In the genomic region with DNA sequence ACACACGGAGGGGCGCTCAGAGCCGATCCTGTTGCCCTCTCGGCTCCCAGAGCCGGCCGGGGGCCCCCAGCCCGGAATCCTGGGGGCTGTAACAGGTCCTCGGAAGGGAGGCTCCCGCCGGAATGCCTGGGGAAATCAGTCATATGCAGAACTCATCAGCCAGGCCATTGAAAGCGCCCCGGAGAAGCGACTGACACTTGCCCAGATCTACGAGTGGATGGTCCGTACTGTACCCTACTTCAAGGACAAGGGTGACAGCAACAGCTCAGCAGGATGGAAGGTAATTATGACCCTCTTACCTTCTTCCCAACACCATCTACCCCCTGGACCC, we compare ENCODE assay signal across 8 cellular contexts. TPM values are rescaled to one million over a fixed set of nuclear protein-coding genes. Genes with fewer than 3 reads are reported as not detected.
DNase-seq lines count a peak whose midpoint lies in the region; ATAC-seq and TF ChIP-seq lines count a peak whose summit lies in the region.

No MANE protein-coding gene starts in this region.

- 2 to 3% methylated on average over 15 of the region's 15 CpGs for WGBS in heart right ventricle, 2 donors

- in situ Hi-C loops in gastrocnemius medialis (cut with MboI; ENCODE audit: low sequenced_read_pairs in 4 of 4) = no loop called here

- no peak for DNase-seq in GM12865 (ENCODE audit: low read depth)
- no peak for DNase-seq in heart right ventricle
- no peak for DNase-seq in gastrocnemius medialis
- no peak for DNase-seq in dedifferentiated amniotic fluid mesenchymal stem cell (ENCODE audit: extremely low spot score)
- DNase-seq in omental fat pad (ENCODE audit: low spot score) = no peak
- DNase-seq in NCI-H226 = no peak

- intact Hi-C loops in heart right ventricle (cut with DNase I) (loop anchor here in 2 of 10 donors (5.0 kb wide), 2 partner anchors 36 to 86 kb away; no protein-coding TSS in a partner anchor), gastrocnemius medialis (cut with DNase I; ENCODE audit: low total_unique reads) (loop anchor here (1.0 kb wide), 1 partner anchor 22 kb away; the partner anchor contains the start of gene MED12)

- H3K4me1 ChIP-seq in heart right ventricle = peaks cover 0 to 20% (median 9%) of the 10 kb centered on the region in 9 donors
- peaks cover 9% of the 10 kb centered on the region in 2 donors for H3K4me1 ChIP-seq in gastrocnemius medialis

- no peak for TF ChIP-seq CTCF in GM12865 (IDR thresholded peaks at IDR 0.05; ENCODE audit: insufficient read depth, low read depth, low read length, missing control alignments)
- TF ChIP-seq CTCF in VCaP (conservative IDR thresholded peaks at IDR 0.05) = no peak
- no peak for TF ChIP-seq CTCF in heart right ventricle (IDR thresholded peaks at IDR 0.05)
- no peak for TF ChIP-seq CTCF in gastrocnemius medialis (IDR thresholded peaks at IDR 0.05 in 4 of 5, conservative IDR thresholded peaks at IDR 0.05 in 1 of 5)
- no peak for TF ChIP-seq CTCF in omental fat pad (IDR thresholded peaks at IDR 0.05)

- H3K4me3 ChIP-seq in GM12865 (ENCODE audit: low read depth, low read length) (peak overlapping the region; percentile 81), heart right ventricle (peak overlapping the region; percentile 41 to 67 (median 62)), gastrocnemius medialis (peak overlapping the region; percentile 62 to 71 (median 66))

- H3K9me3 ChIP-seq in heart right ventricle (no peaks in the 10 kb centered on the region), gastrocnemius medialis (no peaks in the 10 kb centered on the region)

- TF ChIP-seq POLR2A in gastrocnemius medialis (IDR thresholded peaks at IDR 0.05) = no peak

- H3K27me3 ChIP-seq in heart right ventricle (peaks cover 0 to 33% (median 0%) of the 10 kb centered on the region in 7 donors), gastrocnemius medialis (no peaks in the 10 kb centered on the region)

- H3K27ac ChIP-seq in VCaP (peak overlapping the region; percentile 51; the same call in 1 of the 2 replicates), heart right ventricle (peak overlapping the region in 9 of 10 donors; percentile 6 to 77 (median 48)), gastrocnemius medialis (peak overlapping the region; percentile 74 to 87 (median 84))

- peaks cover 0 to 4% (median 0%) of the 10 kb centered on the region in 9 donors for H3K36me3 ChIP-seq in heart right ventricle
- H3K36me3 ChIP-seq in gastrocnemius medialis = no peaks in the 10 kb centered on the region

- ATAC-seq in heart right ventricle = peak in 4 of 8 donors; percentile 8 to 30 (median 18)
- no peak for ATAC-seq in gastrocnemius medialis
- ATAC-seq in omental fat pad (ENCODE audit: low FRiP score) = no peak
- ATAC-seq in GM18868 (IDR thresholded peaks at IDR 0.05; ENCODE audit: unreplicated experiment) = no peak

RNA-seq across cellular contexts. Expression of gene FOXO4, which starts 1.0 kb away (rescaled TPM):
- total RNA-seq in heart right ventricle = 10 to 100 TPM; 29.5 to 67.8 (median 37.5) TPM
- 10 to 100 TPM; 12.2 to 21.5 TPM for polyA plus RNA-seq in heart right ventricle
- total RNA-seq in gastrocnemius medialis = 10 to 100 TPM; 35.2 to 48.0 (median 41.8) TPM
- total RNA-seq in omental fat pad = 10 to 100 TPM; 13.8 to 23.8 (median 20.1) TPM

RNA-seq across cellular contexts. Expression of gene CXorf65, which starts 9.9 kb away (rescaled TPM):
- total RNA-seq in heart right ventricle = not detected
- not detected for polyA plus RNA-seq in heart right ventricle
- not detected for total RNA-seq in gastrocnemius medialis
- not detected for total RNA-seq in omental fat pad

RNA-seq across cellular contexts. Expression of gene IL2RG, which starts 14.7 kb away (rescaled TPM):
- 10 to 100 TPM in 1 of 10 donors, 1 to 10 TPM in 6, under 1 TPM in 3; 0.57 to 15.3 (median 2.0) TPM for total RNA-seq in heart right ventricle
- 1 to 10 TPM; 1.3 to 1.7 TPM for polyA plus RNA-seq in heart right ventricle
- 1 to 10 TPM in 2 of 4 donors, under 1 TPM in 1, not detected in 1; 0.78 to 3.6 (median 1.3) TPM for total RNA-seq in gastrocnemius medialis
- total RNA-seq in omental fat pad = 10 to 100 TPM in 3 of 4 donors, 1 to 10 TPM in 1; 8.3 to 30.9 (median 15.6) TPM

RNA-seq across cellular contexts. Expression of gene MED12, which starts 21.7 kb away (rescaled TPM):
- total RNA-seq in heart right ventricle = 10 to 100 TPM; 22.4 to 35.1 (median 28.9) TPM
- polyA plus RNA-seq in heart right ventricle = 10 to 100 TPM in 1 of 2 donors, 1 to 10 TPM in 1; 6.1 to 10.8 TPM
- 10 to 100 TPM; 11.8 to 25.5 (median 17.4) TPM for total RNA-seq in gastrocnemius medialis
- total RNA-seq in omental fat pad = 10 to 100 TPM; 29.0 to 74.4 (median 36.0) TPM

RNA-seq across cellular contexts. Expression of gene SNX12, which starts 28.5 kb away (rescaled TPM):
- total RNA-seq in heart right ventricle (10 to 100 TPM; 41.5 to 54.0 (median 49.4) TPM), gastrocnemius medialis (10 to 100 TPM; 31.7 to 66.9 (median 43.4) TPM), omental fat pad (10 to 100 TPM; 34.9 to 53.4 (median 43.7) TPM)
- polyA plus RNA-seq in heart right ventricle = 10 to 100 TPM; 22.5 to 36.2 TPM
